13 cellular contexts compared by ENCODE assay signal in genomic region chr11:7473702-7474101, GRCh38. TPM values are rescaled to one million over a fixed set of nuclear protein-coding genes. Genes with fewer than 3 reads are reported as not detected.
A peak's percentile ranks its signal among the peaks of the same experiment; 100 is the strongest.
DNase-seq lines count a peak whose midpoint lies in the region; ATAC-seq and TF ChIP-seq lines count a peak whose summit lies in the region.
"Had no signal": no experiment of that assay in that cellular context is flagged by ENCODE, and none has a peak within 500 bp of the region (broad histone marks: within the 10 kb centered on the region; RNA-seq: fewer than 3 reads in every experiment).

No MANE protein-coding gene starts in this region.

- no peak for TF ChIP-seq CTCF in mucosa of descending colon (IDR thresholded peaks at IDR 0.05)
- TF ChIP-seq CTCF in upper lobe of right lung (IDR thresholded peaks at IDR 0.05), result no peak

- H3K9me3 ChIP-seq in mucosa of descending colon, result no peaks in the 10 kb centered on the region
- H3K9me3 ChIP-seq in upper lobe of right lung, result no peaks in the 10 kb centered on the region
- H3K9me3 ChIP-seq: Peyer's patch, spleen had no signal

- H3K4me3 ChIP-seq in mucosa of descending colon, result no peak overlapping the region
- no peak overlapping the region for H3K4me3 ChIP-seq in upper lobe of right lung
- H3K4me3 ChIP-seq: Peyer's patch, spleen had no signal

- no peaks in the 10 kb centered on the region for H3K4me1 ChIP-seq in mucosa of descending colon (ENCODE audit: low read depth)
- H3K4me1 ChIP-seq in upper lobe of right lung, result no peaks in the 10 kb centered on the region
- H3K4me1 ChIP-seq: Peyer's patch had no signal

- H3K36me3 ChIP-seq in mucosa of descending colon (ENCODE audit: low read depth), result no peaks in the 10 kb centered on the region
- H3K36me3 ChIP-seq in upper lobe of right lung, result no peaks in the 10 kb centered on the region
- H3K36me3 ChIP-seq: Peyer's patch, spleen had no signal

- no peaks in the 10 kb centered on the region for H3K27me3 ChIP-seq in upper lobe of right lung
- H3K27me3 ChIP-seq: Peyer's patch, spleen had no signal

- ATAC-seq in GM18867 (IDR thresholded peaks at IDR 0.05; ENCODE audit: unreplicated experiment) (peak; percentile 85), GM21423 (IDR thresholded peaks at IDR 0.05; ENCODE audit: unreplicated experiment) (peak; percentile 83), HG03097 (IDR thresholded peaks at IDR 0.05; ENCODE audit: low FRiP score, unreplicated experiment) (peak; percentile 90), mucosa of descending colon (peak; percentile 19), upper lobe of right lung (no peak)
- ATAC-seq: activated CD4-positive, alpha-beta T cell treated with anti-CD3 and anti-CD28 coated beads for 36 hours; activated naive CD4-positive, alpha-beta T cell treated with anti-CD3 and anti-CD28 coated beads, Interleukin-2, amount 50 U/mL, for 72 hours had no signal

- intact Hi-C loops in mucosa of descending colon (cut with DNase I, micrococcal nuclease), result no loop called here
- intact Hi-C loops in upper lobe of right lung (cut with DNase I), result no loop called here

- no peak overlapping the region for H3K27ac ChIP-seq in upper lobe of right lung
- H3K27ac ChIP-seq: Peyer's patch had no signal

- DNase-seq in mucosa of descending colon (no peak), cortex of kidney (lab: John Stamatoyannopoulos, UW) (no peak), CD1c-positive myeloid dendritic cell (ENCODE audit: extremely low spot score) (no peak), upper lobe of right lung (no peak), DMS114 treated with DMSO at 0.1 percent for 48 hours (lab: John Stamatoyannopoulos, UW; ENCODE audit: unreplicated experiment) (no peak)
- DNase-seq: activated CD4-positive, alpha-beta T cell treated with anti-CD3 and anti-CD28 coated beads for 36 hours; NCI-H1092; spleen had no signal

RNA-seq across cellular contexts. Expression of gene OLFML1, which starts 11.6 kb away (rescaled TPM):
- total RNA-seq in mucosa of descending colon, result 10 to 100 TPM in 1 of 3 donors, 1 to 10 TPM in 2; 2.1 to 11.2 (median 5.2) TPM
- total RNA-seq in upper lobe of right lung, result 30.6 TPM
- total RNA-seq: activated CD4-positive, alpha-beta T cell treated with anti-CD3 and anti-CD28 coated beads for 36 hours; activated naive CD4-positive, alpha-beta T cell treated with anti-CD3 and anti-CD28 coated beads, Interleukin-2, amount 50 U/mL, for 72 hours had no signal

RNA-seq across cellular contexts. Expression of gene PPFIBP2, which starts 40.1 kb away (rescaled TPM):
- total RNA-seq in mucosa of descending colon, result 10 to 100 TPM; 40.1 to 83.5 (median 69.2) TPM
- 26.8 TPM for total RNA-seq in upper lobe of right lung
